ENCODE assay signal across 1 cellular context in the genomic region with DNA sequence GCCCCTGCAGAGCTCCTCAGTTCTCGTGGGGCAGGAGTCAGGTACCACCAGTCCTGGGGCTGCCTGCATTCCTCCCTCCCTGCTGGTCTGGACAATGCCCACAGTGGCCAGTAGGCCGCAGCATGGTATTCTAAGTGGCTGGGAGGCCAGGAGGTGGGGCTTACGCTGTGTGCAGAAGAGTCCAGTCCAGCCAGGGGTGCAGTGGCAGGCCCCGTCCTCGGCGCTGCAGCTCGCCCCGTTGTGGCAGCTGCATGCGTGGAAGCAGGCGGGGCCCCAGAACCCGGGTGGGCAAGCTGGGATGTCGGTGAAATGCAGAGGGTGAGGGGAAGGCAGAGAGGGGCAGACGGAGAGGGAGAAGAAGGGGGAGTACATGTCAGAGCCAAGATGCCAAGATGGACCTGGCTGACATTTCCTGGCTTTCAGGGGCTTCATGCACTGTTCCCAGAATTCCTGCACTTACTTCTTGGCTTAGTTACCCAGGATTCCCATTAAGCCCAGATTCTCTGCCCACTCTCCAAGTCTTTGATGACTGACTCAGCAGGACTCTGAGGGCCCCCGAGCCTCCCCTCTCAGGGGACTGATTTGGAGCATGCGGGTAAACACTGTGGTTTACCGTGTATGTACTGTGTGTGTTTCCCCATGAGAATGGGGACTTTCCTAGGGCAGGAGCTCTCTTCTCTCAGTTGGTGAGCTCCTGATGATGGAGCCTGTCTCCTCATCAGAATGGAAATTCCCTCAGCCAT.
TF ChIP-seq lines count a peak whose summit lies in the region.

No MANE protein-coding gene starts in this region.

TF ChIP-seq in GM12878, 131 proteins besides CTCF, POLR2A, EP300 and RAD21 (continued from another document and continues in another):
- TF ChIP-seq SKIL (IDR thresholded peaks at IDR 0.05; ENCODE audit: low read depth, poor library complexity, severe bottlenecking) (peak; percentile 49), BACH1 (IDR thresholded peaks at IDR 0.05; ENCODE audit: borderline replicate concordance) (peak; percentile 24), CBX5 (IDR thresholded peaks at IDR 0.05; ENCODE audit: low read depth) (no peak), RCOR1 (conservative IDR thresholded peaks at IDR 0.05; ENCODE audit: low read depth, low read length) (0 out of 2 replicates have a peak, but pooled peaks have one; percentile 32), JUND (IDR thresholded peaks at IDR 0.05; ENCODE audit: low read depth, low read length) (no peak), IKZF2 (IDR thresholded peaks at IDR 0.05) (peak; percentile 91 to 94), MAX (IDR thresholded peaks at IDR 0.05; ENCODE audit: low read depth, low read length) (no peak), YY1 (IDR thresholded peaks at IDR 0.05; ENCODE audit: low read depth, low read length) (peak; percentile 67), RUNX3 (IDR thresholded peaks at IDR 0.05; ENCODE audit: low read length) (peak; percentile 98), IRF4 (IDR thresholded peaks at IDR 0.05; ENCODE audit: low read depth, low read length) (no peak), ATF7 (IDR thresholded peaks at IDR 0.05; ENCODE audit: low read depth) (peak; percentile 84), CHD4 (IDR thresholded peaks at IDR 0.05) (no peak), SPI1 (IDR thresholded peaks at IDR 0.05; ENCODE audit: borderline replicate concordance, insufficient read depth, low read depth, low read length) (no peak), HCFC1 (IDR thresholded peaks at IDR 0.05; ENCODE audit: low read length) (no peak), TCF12 (IDR thresholded peaks at IDR 0.05; ENCODE audit: low read depth, low read length) (peak; percentile 85), MTA2 (IDR thresholded peaks at IDR 0.05; ENCODE audit: low read depth) (peak; percentile 88), ZNF24 (IDR thresholded peaks at IDR 0.05) (0 out of 2 replicates have a peak, but pooled peaks have one; percentile 23), LARP7 (IDR thresholded peaks at IDR 0.05) (no peak), TAF1 (IDR thresholded peaks at IDR 0.05; ENCODE audit: borderline replicate concordance, low read depth, low read length) (no peak), HDAC6 (IDR thresholded peaks at IDR 0.05; ENCODE audit: unreplicated experiment) (no peak), FOXM1 (IDR thresholded peaks at IDR 0.05; ENCODE audit: low read depth, low read length) (peak; percentile 65), HDGF (IDR thresholded peaks at IDR 0.05) (peak; percentile 85), RBBP5 (conservative IDR thresholded peaks at IDR 0.05) (no peak), BHLHE40 (IDR thresholded peaks at IDR 0.05; ENCODE audit: borderline replicate concordance in 1 of 2, low read depth in 2 of 2, low read length in 1 of 2) (peak; percentile 74 to 75), GATAD2B (conservative IDR thresholded peaks at IDR 0.05; ENCODE audit: low read depth) (peak; percentile 98), SREBF1 (IDR thresholded peaks at IDR 0.05; ENCODE audit: low read length) (no peak), SMC3 (IDR thresholded peaks at IDR 0.05; ENCODE audit: borderline replicate concordance, low read length) (peak; percentile 62), NRF1 (conservative IDR thresholded peaks at IDR 0.05; ENCODE audit: low read depth, low read length) (no peak), POLR2AphosphoS2 (IDR thresholded peaks at IDR 0.05; ENCODE audit: low read depth, low read length) (no peak), NBN (IDR thresholded peaks at IDR 0.05) (peak; percentile 87; the same call in 1 of the 2 replicates), ETV6 (conservative IDR thresholded peaks at IDR 0.05 in 1 of 2, IDR thresholded peaks at IDR 0.05 in 1 of 2; ENCODE audit: borderline replicate concordance in 1 of 2, low read depth in 1 of 2) (0 out of 4 replicates have a peak, but pooled peaks of 1 of the 2 experiments have one; percentile 35), ZSCAN29 (IDR thresholded peaks at IDR 0.05) (no peak), STAT3 (IDR thresholded peaks at IDR 0.05; ENCODE audit: low read depth, low read length) (no peak), NFIC (IDR thresholded peaks at IDR 0.05; ENCODE audit: low read depth, low read length) (peak; percentile 82; the same call in 1 of the 2 replicates), POLR2AphosphoS5 (IDR thresholded peaks at IDR 0.05; ENCODE audit: low read length) (no peak; the same call in 1 of the 2 replicates), SUPT20H (IDR thresholded peaks at IDR 0.05; ENCODE audit: borderline replicate concordance, control insufficient read depth, low read depth, low read length) (no peak), IRF5 (IDR thresholded peaks at IDR 0.05; ENCODE audit: borderline replicate concordance) (peak; percentile 51; the same call in 1 of the 2 replicates)
- TF ChIP-seq, protein P1, sequence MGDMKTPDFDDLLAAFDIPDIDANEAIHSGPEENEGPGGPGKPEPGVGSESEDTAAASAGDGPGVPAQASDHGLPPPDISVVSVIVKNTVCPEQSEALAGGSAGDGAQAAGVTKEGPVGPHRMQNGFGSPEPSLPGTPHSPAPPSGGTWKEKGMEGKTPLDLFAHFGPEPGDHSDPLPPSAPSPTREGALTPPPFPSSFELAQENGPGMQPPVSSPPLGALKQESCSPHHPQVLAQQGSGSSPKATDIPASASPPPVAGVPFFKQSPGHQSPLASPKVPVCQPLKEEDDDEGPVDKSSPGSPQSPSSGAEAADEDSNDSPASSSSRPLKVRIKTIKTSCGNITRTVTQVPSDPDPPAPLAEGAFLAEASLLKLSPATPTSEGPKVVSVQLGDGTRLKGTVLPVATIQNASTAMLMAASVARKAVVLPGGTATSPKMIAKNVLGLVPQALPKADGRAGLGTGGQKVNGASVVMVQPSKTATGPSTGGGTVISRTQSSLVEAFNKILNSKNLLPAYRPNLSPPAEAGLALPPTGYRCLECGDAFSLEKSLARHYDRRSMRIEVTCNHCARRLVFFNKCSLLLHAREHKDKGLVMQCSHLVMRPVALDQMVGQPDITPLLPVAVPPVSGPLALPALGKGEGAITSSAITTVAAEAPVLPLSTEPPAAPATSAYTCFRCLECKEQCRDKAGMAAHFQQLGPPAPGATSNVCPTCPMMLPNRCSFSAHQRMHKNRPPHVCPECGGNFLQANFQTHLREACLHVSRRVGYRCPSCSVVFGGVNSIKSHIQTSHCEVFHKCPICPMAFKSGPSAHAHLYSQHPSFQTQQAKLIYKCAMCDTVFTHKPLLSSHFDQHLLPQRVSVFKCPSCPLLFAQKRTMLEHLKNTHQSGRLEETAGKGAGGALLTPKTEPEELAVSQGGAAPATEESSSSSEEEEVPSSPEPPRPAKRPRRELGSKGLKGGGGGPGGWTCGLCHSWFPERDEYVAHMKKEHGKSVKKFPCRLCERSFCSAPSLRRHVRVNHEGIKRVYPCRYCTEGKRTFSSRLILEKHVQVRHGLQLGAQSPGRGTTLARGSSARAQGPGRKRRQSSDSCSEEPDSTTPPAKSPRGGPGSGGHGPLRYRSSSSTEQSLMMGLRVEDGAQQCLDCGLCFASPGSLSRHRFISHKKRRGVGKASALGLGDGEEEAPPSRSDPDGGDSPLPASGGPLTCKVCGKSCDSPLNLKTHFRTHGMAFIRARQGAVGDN (IDR thresholded peaks at IDR 0.05) = peak; percentile 46; the same call in 1 of the 2 replicates
- TF ChIP-seq, protein P2, sequence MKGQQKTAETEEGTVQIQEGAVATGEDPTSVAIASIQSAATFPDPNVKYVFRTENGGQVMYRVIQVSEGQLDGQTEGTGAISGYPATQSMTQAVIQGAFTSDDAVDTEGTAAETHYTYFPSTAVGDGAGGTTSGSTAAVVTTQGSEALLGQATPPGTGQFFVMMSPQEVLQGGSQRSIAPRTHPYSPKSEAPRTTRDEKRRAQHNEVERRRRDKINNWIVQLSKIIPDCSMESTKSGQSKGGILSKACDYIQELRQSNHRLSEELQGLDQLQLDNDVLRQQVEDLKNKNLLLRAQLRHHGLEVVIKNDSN (IDR thresholded peaks at IDR 0.05; ENCODE audit: borderline replicate concordance, extremely low read length, insufficient read depth, low read depth, low read length) = no peak
- TF ChIP-seq, protein P3, sequence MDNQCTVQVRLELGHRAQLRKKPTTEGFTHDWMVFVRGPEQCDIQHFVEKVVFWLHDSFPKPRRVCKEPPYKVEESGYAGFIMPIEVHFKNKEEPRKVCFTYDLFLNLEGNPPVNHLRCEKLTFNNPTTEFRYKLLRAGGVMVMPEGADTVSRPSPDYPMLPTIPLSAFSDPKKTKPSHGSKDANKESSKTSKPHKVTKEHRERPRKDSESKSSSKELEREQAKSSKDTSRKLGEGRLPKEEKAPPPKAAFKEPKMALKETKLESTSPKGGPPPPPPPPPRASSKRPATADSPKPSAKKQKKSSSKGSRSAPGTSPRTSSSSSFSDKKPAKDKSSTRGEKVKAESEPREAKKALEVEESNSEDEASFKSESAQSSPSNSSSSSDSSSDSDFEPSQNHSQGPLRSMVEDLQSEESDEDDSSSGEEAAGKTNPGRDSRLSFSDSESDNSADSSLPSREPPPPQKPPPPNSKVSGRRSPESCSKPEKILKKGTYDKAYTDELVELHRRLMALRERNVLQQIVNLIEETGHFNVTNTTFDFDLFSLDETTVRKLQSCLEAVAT (IDR thresholded peaks at IDR 0.05) = peak; percentile 76
- TF ChIP-seq, protein P4, sequence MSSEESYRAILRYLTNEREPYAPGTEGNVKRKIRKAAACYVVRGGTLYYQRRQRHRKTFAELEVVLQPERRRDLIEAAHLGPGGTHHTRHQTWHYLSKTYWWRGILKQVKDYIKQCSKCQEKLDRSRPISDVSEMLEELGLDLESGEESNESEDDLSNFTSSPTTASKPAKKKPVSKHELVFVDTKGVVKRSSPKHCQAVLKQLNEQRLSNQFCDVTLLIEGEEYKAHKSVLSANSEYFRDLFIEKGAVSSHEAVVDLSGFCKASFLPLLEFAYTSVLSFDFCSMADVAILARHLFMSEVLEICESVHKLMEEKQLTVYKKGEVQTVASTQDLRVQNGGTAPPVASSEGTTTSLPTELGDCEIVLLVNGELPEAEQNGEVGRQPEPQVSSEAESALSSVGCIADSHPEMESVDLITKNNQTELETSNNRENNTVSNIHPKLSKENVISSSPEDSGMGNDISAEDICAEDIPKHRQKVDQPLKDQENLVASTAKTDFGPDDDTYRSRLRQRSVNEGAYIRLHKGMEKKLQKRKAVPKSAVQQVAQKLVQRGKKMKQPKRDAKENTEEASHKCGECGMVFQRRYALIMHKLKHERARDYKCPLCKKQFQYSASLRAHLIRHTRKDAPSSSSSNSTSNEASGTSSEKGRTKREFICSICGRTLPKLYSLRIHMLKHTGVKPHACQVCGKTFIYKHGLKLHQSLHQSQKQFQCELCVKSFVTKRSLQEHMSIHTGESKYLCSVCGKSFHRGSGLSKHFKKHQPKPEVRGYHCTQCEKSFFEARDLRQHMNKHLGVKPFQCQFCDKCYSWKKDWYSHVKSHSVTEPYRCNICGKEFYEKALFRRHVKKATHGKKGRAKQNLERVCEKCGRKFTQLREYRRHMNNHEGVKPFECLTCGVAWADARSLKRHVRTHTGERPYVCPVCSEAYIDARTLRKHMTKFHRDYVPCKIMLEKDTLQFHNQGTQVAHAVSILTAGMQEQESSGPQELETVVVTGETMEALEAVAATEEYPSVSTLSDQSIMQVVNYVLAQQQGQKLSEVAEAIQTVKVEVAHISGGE (CRISPR knock-in tag; IDR thresholded peaks at IDR 0.05) = no peak
- TF ChIP-seq, protein P5, sequence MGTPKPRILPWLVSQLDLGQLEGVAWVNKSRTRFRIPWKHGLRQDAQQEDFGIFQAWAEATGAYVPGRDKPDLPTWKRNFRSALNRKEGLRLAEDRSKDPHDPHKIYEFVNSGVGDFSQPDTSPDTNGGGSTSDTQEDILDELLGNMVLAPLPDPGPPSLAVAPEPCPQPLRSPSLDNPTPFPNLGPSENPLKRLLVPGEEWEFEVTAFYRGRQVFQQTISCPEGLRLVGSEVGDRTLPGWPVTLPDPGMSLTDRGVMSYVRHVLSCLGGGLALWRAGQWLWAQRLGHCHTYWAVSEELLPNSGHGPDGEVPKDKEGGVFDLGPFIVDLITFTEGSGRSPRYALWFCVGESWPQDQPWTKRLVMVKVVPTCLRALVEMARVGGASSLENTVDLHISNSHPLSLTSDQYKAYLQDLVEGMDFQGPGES (IDR thresholded peaks at IDR 0.05) = no peak
- TF ChIP-seq, protein P6, sequence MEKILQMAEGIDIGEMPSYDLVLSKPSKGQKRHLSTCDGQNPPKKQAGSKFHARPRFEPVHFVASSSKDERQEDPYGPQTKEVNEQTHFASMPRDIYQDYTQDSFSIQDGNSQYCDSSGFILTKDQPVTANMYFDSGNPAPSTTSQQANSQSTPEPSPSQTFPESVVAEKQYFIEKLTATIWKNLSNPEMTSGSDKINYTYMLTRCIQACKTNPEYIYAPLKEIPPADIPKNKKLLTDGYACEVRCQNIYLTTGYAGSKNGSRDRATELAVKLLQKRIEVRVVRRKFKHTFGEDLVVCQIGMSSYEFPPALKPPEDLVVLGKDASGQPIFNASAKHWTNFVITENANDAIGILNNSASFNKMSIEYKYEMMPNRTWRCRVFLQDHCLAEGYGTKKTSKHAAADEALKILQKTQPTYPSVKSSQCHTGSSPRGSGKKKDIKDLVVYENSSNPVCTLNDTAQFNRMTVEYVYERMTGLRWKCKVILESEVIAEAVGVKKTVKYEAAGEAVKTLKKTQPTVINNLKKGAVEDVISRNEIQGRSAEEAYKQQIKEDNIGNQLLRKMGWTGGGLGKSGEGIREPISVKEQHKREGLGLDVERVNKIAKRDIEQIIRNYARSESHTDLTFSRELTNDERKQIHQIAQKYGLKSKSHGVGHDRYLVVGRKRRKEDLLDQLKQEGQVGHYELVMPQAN (conservative IDR thresholded peaks at IDR 0.05) = peak; percentile 53; the same call in 1 of the 2 replicates
